In the genomic region with DNA sequence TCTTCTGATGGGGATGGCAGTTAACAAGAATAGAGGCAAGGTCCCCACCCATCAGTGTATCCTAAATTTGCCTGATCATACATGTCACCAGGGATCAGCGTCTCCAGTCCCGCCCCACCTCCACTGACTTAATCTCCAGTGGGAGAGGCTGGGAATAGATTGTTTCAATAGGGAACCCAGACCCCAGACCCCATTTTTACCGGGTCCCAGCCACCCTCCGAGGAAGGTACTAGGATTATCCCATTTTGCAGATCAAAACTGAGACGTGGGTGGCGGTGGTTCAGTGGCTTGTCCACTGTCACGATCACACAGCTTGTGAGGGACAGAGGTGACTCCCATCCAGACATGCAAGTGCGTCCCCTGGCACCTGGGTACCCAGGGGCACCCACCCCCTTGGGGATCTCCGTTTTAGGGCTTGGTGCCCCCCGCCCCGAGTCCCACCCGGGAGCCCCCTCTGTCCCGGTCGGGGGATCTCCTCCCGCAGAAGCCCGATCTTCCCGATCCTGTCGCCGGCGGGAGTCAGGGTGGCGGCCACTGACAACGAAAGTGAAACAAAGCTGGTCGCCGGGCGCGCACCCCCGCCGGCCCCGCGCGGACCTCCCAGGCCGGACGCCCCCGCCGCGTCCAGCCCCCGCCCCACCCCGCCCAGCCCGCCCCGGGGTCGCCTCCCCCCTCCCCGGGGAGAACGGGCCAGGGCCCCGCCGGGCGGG, we compare ENCODE assay signal across 8 cellular contexts. TPM values are rescaled to one million over a fixed set of nuclear protein-coding genes. Genes with fewer than 3 reads are reported as not detected.
DNase-seq lines count a peak whose midpoint lies in the region; ATAC-seq, FAIRE-seq and TF ChIP-seq lines count a peak whose summit lies in the region.

No MANE protein-coding gene starts in this region.

- POLR2A ChIA-PET in AG04450 (lab: Yijun Ruan, JAX) = interaction anchor here (0.6 to 1.2 kb wide), 5 partner anchors 9 to 75 kb away, joined by 3 to 6 read pairs (median 5); a partner anchor contains a TSS

- H3K9me3 Mint-ChIP-seq in activated T-helper 1 cell treated with anti-CD3 and anti-CD28 coated beads, Interleukin-12 subunit alpha, Interleukin-12 subunit beta, Interleukin-2, Interleukin-4 antibody, amounts not matched to agents 30 ng/mL and 10 ng/mL and 1 ng/mL, durations not matched to agents 14 hours and 24 hours and 36 hours = no peaks in the 10 kb centered on the region
- no peaks in the 10 kb centered on the region for H3K9me3 Mint-ChIP-seq in natural killer cell treated with Interleukin-12 subunit alpha and Interleukin-12 subunit beta and Interleukin-15 and Interleukin-18, amount 100 ng/mL, for 72 hours

- no peak for FAIRE-seq in urothelium cell line (lab: Jason Lieb, UNC)

- H3K4me1 ChIP-seq in Loucy (ENCODE audit: insufficient read depth, low read length, poor library complexity, severe bottlenecking) = peaks cover 32% of the 10 kb centered on the region

- no peaks in the 10 kb centered on the region for H3K9me3 ChIP-seq in AG04450 (ENCODE audit: control insufficient read depth, insufficient read depth, low read length)
- no peaks in the 10 kb centered on the region for H3K9me3 ChIP-seq in Loucy (ENCODE audit: insufficient read depth, low read depth, low read length)

- peaks cover 21% of the 10 kb centered on the region for H3K36me3 Mint-ChIP-seq in activated T-helper 1 cell treated with anti-CD3 and anti-CD28 coated beads, Interleukin-12 subunit alpha, Interleukin-12 subunit beta, Interleukin-2, Interleukin-4 antibody, amounts not matched to agents 30 ng/mL and 10 ng/mL and 1 ng/mL, durations not matched to agents 14 hours and 24 hours and 36 hours (ENCODE audit: low read depth)
- no peaks in the 10 kb centered on the region for H3K36me3 Mint-ChIP-seq in natural killer cell treated with Interleukin-12 subunit alpha and Interleukin-12 subunit beta and Interleukin-15 and Interleukin-18, amount 100 ng/mL, for 72 hours

- peak overlapping the region; percentile 92 for H3K4me2 ChIP-seq in Loucy (ENCODE audit: low read depth, low read length, poor library complexity, severe bottlenecking)

- CTCF ChIA-PET in AG04450 (lab: Charles Lee) = interaction anchor here (0.7 kb wide), 1 partner anchor 27 kb away, joined by 4 read pairs; no protein-coding TSS in a partner anchor

- DNase-seq in AG04450 (ENCODE audit: low read depth, low spot score) (no peak), fibroblast of peridontal ligament (ENCODE audit: extremely low read depth) (peak; percentile 23), urothelium cell line (ENCODE audit: low spot score) (peak; percentile 54)
- DNase-seq in activated T-helper 1 cell treated with anti-CD3 and anti-CD28 coated beads, Interleukin-12 subunit alpha, Interleukin-12 subunit beta, Interleukin-2, Interleukin-4 antibody, amounts not matched to agents 30 ng/mL and 10 ng/mL and 1 ng/mL, durations not matched to agents 14 hours and 24 hours and 36 hours (ENCODE audit: low spot score) = peak; percentile 38
- DNase-seq in natural killer cell treated with Interleukin-12 subunit alpha and Interleukin-12 subunit beta and Interleukin-15 and Interleukin-18, amount 100 ng/mL, for 72 hours (ENCODE audit: low spot score) = peak; percentile 67

- H3K9ac ChIP-seq in Loucy (ENCODE audit: low read depth, low read length, poor library complexity, severe bottlenecking) = peak overlapping the region; percentile 86

- H3K4me1 Mint-ChIP-seq in activated T-helper 1 cell treated with anti-CD3 and anti-CD28 coated beads, Interleukin-12 subunit alpha, Interleukin-12 subunit beta, Interleukin-2, Interleukin-4 antibody, amounts not matched to agents 30 ng/mL and 10 ng/mL and 1 ng/mL, durations not matched to agents 14 hours and 24 hours and 36 hours (ENCODE audit: low read depth) = peaks cover 55% of the 10 kb centered on the region
- peaks cover 54 to 59% of the 10 kb centered on the region in 2 donors for H3K4me1 Mint-ChIP-seq in natural killer cell treated with Interleukin-12 subunit alpha and Interleukin-12 subunit beta and Interleukin-15 and Interleukin-18, amount 100 ng/mL, for 72 hours (ENCODE audit: low read depth in 2 of 2)

- intact Hi-C loops in activated T-helper 1 cell treated with anti-CD3 and anti-CD28 coated beads, Interleukin-12 subunit alpha, Interleukin-12 subunit beta, Interleukin-2, Interleukin-4 antibody, amounts not matched to agents 30 ng/mL and 10 ng/mL and 1 ng/mL, durations not matched to agents 14 hours and 24 hours and 36 hours (cut with micrococcal nuclease) = loop anchor here (5.0 kb wide), 1 partner anchor 297 kb away; no protein-coding TSS in a partner anchor

- H3K4me3 ChIP-seq in AG04450 (ENCODE audit: low read depth, low read length) (peak overlapping the region; percentile 69), Loucy (ENCODE audit: low read length, poor library complexity, severe bottlenecking) (peak overlapping the region; percentile 83)

- H3K36me3 ChIP-seq in Loucy (ENCODE audit: insufficient read depth, low read length) = no peaks in the 10 kb centered on the region

- peaks cover 11% of the 10 kb centered on the region for H4K20me1 ChIP-seq in Loucy (ENCODE audit: insufficient read depth, low read length, poor library complexity, severe bottlenecking)

- H3F3A ChIP-seq in Loucy (ENCODE audit: low read depth) = 0 out of 2 replicates have a peak, but pooled peaks cover 11% of the 10 kb centered on the region

- ATAC-seq in GM19351 (IDR thresholded peaks at IDR 0.05; ENCODE audit: unreplicated experiment) (peak; percentile 34), HG03097 (IDR thresholded peaks at IDR 0.05; ENCODE audit: low FRiP score, unreplicated experiment) (no peak)
- peak; percentile 70 to 85 for ATAC-seq in natural killer cell treated with Interleukin-12 subunit alpha and Interleukin-12 subunit beta and Interleukin-15 and Interleukin-18, amount 100 ng/mL, for 72 hours

- H3K27me3 Mint-ChIP-seq in activated T-helper 1 cell treated with anti-CD3 and anti-CD28 coated beads, Interleukin-12 subunit alpha, Interleukin-12 subunit beta, Interleukin-2, Interleukin-4 antibody, amounts not matched to agents 30 ng/mL and 10 ng/mL and 1 ng/mL, durations not matched to agents 14 hours and 24 hours and 36 hours (ENCODE audit: insufficient read depth) = no peaks in the 10 kb centered on the region
- H3K27me3 Mint-ChIP-seq in natural killer cell treated with Interleukin-12 subunit alpha and Interleukin-12 subunit beta and Interleukin-15 and Interleukin-18, amount 100 ng/mL, for 72 hours = peaks cover 3 to 4% of the 10 kb centered on the region in 2 donors

- H3K79me2 ChIP-seq in Loucy (ENCODE audit: insufficient read depth, low read length) = peaks cover 38% of the 10 kb centered on the region

- H2AFZ ChIP-seq in Loucy (ENCODE audit: low read length) = peak overlapping the region; percentile 61

- H3K4me3 Mint-ChIP-seq in activated T-helper 1 cell treated with anti-CD3 and anti-CD28 coated beads, Interleukin-12 subunit alpha, Interleukin-12 subunit beta, Interleukin-2, Interleukin-4 antibody, amounts not matched to agents 30 ng/mL and 10 ng/mL and 1 ng/mL, durations not matched to agents 14 hours and 24 hours and 36 hours = peak overlapping the region; percentile 87
- peak overlapping the region; percentile 99 for H3K4me3 Mint-ChIP-seq in natural killer cell treated with Interleukin-12 subunit alpha and Interleukin-12 subunit beta and Interleukin-15 and Interleukin-18, amount 100 ng/mL, for 72 hours

- H3K27ac ChIP-seq in AG04450 (ENCODE audit: low read depth, low read length) = peak overlapping the region; percentile 93

- peak overlapping the region; percentile 92 for H3K27ac Mint-ChIP-seq in activated T-helper 1 cell treated with anti-CD3 and anti-CD28 coated beads, Interleukin-12 subunit alpha, Interleukin-12 subunit beta, Interleukin-2, Interleukin-4 antibody, amounts not matched to agents 30 ng/mL and 10 ng/mL and 1 ng/mL, durations not matched to agents 14 hours and 24 hours and 36 hours
- peak overlapping the region; percentile 94 to 96 for H3K27ac Mint-ChIP-seq in natural killer cell treated with Interleukin-12 subunit alpha and Interleukin-12 subunit beta and Interleukin-15 and Interleukin-18, amount 100 ng/mL, for 72 hours

- no peaks in the 10 kb centered on the region for H3K9me2 ChIP-seq in Loucy (replicated peaks; ENCODE audit: low read depth, low read length)

- H3K27me3 ChIP-seq in AG04450 (ENCODE audit: control insufficient read depth, insufficient read depth, low read length) (no peaks in the 10 kb centered on the region), Loucy (ENCODE audit: insufficient read depth, low read length, poor library complexity, severe bottlenecking) (no peaks in the 10 kb centered on the region)

- no peak for TF ChIP-seq CTCF in AG04450 (IDR thresholded peaks at IDR 0.05; ENCODE audit: low read depth, low read length)
- no peak for TF ChIP-seq CTCF in Loucy (conservative IDR thresholded peaks at IDR 0.05; ENCODE audit: low read length)

RNA-seq across cellular contexts. Expression of a gene that starts 0.5 kb away (rescaled TPM):
- polyA plus RNA-seq in AG04450 (2011; rRNA removed) = 111 and 126 TPM in 2 replicates
- 292 and 323 TPM in 2 replicates for polyA minus RNA-seq in AG04450 (2011; rRNA and poly(A)+ RNA removed)
- 122 and 127 TPM in 2 replicates for total RNA-seq in activated T-helper 1 cell treated with anti-CD3 and anti-CD28 coated beads, Interleukin-12 subunit alpha, Interleukin-12 subunit beta, Interleukin-2, Interleukin-4 antibody, amounts not matched to agents 30 ng/mL and 10 ng/mL and 1 ng/mL, durations not matched to agents 14 hours and 24 hours and 36 hours
- 10 to 100 TPM; 52.3 to 62.0 TPM for total RNA-seq in natural killer cell treated with Interleukin-12 subunit alpha and Interleukin-12 subunit beta and Interleukin-15 and Interleukin-18, amount 100 ng/mL, for 72 hours

RNA-seq across cellular contexts. Expression of a gene that starts 43.4 kb away (rescaled TPM):
- polyA plus RNA-seq in AG04450 (2011; rRNA removed) = 9.7 and 10.5 TPM in 2 replicates
- polyA minus RNA-seq in AG04450 (2011; rRNA and poly(A)+ RNA removed) = 19.3 and 21.8 TPM in 2 replicates
- 15.1 and 16.0 TPM in 2 replicates for total RNA-seq in activated T-helper 1 cell treated with anti-CD3 and anti-CD28 coated beads, Interleukin-12 subunit alpha, Interleukin-12 subunit beta, Interleukin-2, Interleukin-4 antibody, amounts not matched to agents 30 ng/mL and 10 ng/mL and 1 ng/mL, durations not matched to agents 14 hours and 24 hours and 36 hours
- 1 to 10 TPM; 2.6 to 7.3 TPM for total RNA-seq in natural killer cell treated with Interleukin-12 subunit alpha and Interleukin-12 subunit beta and Interleukin-15 and Interleukin-18, amount 100 ng/mL, for 72 hours

RNA-seq across cellular contexts. Expression of a gene that starts 44.0 kb away (rescaled TPM):
- 9.6 and 10.4 TPM in 2 replicates for polyA plus RNA-seq in AG04450 (2011; rRNA removed)
- 7.0 and 7.4 TPM in 2 replicates for polyA minus RNA-seq in AG04450 (2011; rRNA and poly(A)+ RNA removed)
- 73.8 and 87.0 TPM in 2 replicates for total RNA-seq in activated T-helper 1 cell treated with anti-CD3 and anti-CD28 coated beads, Interleukin-12 subunit alpha, Interleukin-12 subunit beta, Interleukin-2, Interleukin-4 antibody, amounts not matched to agents 30 ng/mL and 10 ng/mL and 1 ng/mL, durations not matched to agents 14 hours and 24 hours and 36 hours
- 10 to 100 TPM; 34.8 to 62.4 TPM for total RNA-seq in natural killer cell treated with Interleukin-12 subunit alpha and Interleukin-12 subunit beta and Interleukin-15 and Interleukin-18, amount 100 ng/mL, for 72 hours
